In genomic region chr10:119217937-119218579, GRCh38 we compare ENCODE assay signal across 1 cellular context.
TF ChIP-seq lines count a peak whose summit lies in the region.

No MANE protein-coding gene starts in this region.

TF ChIP-seq in IMR-90, 13 proteins besides CTCF, POLR2A, EP300 and RAD21:
- TF ChIP-seq SMC3 (IDR thresholded peaks at IDR 0.05; ENCODE audit: low read depth, low read length), result no peak
- peak; percentile 51 for TF ChIP-seq CEBPB (IDR thresholded peaks at IDR 0.05; ENCODE audit: low read depth, low read length)
